In the genomic region with DNA sequence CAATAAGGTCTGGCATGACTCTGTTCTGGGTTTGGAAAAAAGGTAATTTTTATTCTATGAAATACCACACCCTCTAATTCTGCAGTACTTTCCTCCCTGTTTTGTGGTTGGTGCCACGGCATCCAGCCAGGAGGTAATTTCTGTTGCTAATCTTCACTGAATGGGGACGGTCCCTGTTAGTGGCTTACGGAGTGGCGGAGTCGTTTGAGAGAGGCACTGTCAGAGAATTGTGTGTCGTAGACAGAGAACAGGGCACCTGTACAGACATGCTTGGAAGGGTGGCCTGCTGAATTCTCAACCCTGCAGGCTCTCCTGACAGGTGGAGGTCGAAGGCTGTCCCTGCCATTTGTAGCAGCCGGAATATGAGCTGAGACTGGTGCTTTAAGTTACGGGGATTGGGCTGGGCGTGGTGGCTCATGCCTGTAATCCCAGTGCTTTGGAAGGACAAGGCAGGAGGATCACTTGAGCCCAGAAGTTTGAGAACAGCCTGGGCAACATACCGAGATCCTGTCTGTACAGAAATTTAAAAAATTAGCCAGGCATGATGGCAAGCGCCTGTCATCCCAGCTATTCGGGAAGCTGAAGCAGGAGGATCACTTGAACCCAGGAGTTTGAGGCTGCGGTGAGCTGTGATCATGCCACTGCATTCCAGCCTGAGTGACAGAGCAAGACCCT, we compare ENCODE assay signal across 13 cellular contexts. TPM values are rescaled to one million over a fixed set of nuclear protein-coding genes. Genes with fewer than 3 reads are reported as not detected.
DNase-seq lines count a peak whose midpoint lies in the region; ATAC-seq and TF ChIP-seq lines count a peak whose summit lies in the region.
"Had no signal": no experiment of that assay in that cellular context is flagged by ENCODE, and none has a peak within 500 bp of the region (broad histone marks: within the 10 kb centered on the region; RNA-seq: fewer than 3 reads in every experiment).

No MANE protein-coding gene starts in this region.

- TF ChIP-seq EP300 in esophagus muscularis mucosa (IDR thresholded peaks at IDR 0.05): no peak
- TF ChIP-seq EP300 in stomach (IDR thresholded peaks at IDR 0.05): no peak

- H3K27me3 ChIP-seq in esophagus muscularis mucosa (no peaks in the 10 kb centered on the region), stomach (no peaks in the 10 kb centered on the region)
- H3K27me3 ChIP-seq: ovary had no signal

- DNase-seq in activated T-cell treated with anti-CD3 and anti-CD28 coated beads, Interleukin-2, amount 50 U/mL, for 72 hours: no peak
- DNase-seq in activated T-cell treated with anti-CD3 and anti-CD28 coated beads, Interleukin-2, amount 50 U/mL, for 1 hour: no peak
- no peak for DNase-seq in esophagus muscularis mucosa (ENCODE audit: extremely low spot score)
- no peak for DNase-seq in stomach
- DNase-seq in HEK293T (ENCODE audit: extremely low spot score): no peak
- DNase-seq in G401 (ENCODE audit: low spot score): no peak
- no peak for DNase-seq in H4 (ENCODE audit: low spot score)
- DNase-seq: activated CD4-positive, CD25-positive, alpha-beta regulatory T cell; activated gamma-delta T cell treated with Interleukin-2 at 50 U/mL for 16 hours; NCI-H2029 treated with DMSO at 0.1 percent for 48 hours; ovary; SIG-M5 had no signal

- in situ Hi-C loops in G401 (cut with HindIII; ENCODE audit: low sequenced_read_pairs): no loop called here

- TF ChIP-seq POLR2A in esophagus muscularis mucosa (IDR thresholded peaks at IDR 0.05; ENCODE audit: low read depth): no peak
- TF ChIP-seq POLR2A in stomach (IDR thresholded peaks at IDR 0.05): no peak

- H3K4me3 ChIP-seq in esophagus muscularis mucosa (no peak overlapping the region), stomach (no peak overlapping the region)
- H3K4me3 ChIP-seq: ovary had no signal

- POLR2A ChIA-PET in HEK293T (lab: Yijun Ruan, JAX): no interaction called here

- peaks cover 26% of the 10 kb centered on the region for H3K36me3 ChIP-seq in KOPT-K1 (ENCODE audit: insufficient read depth, low read length)
- H3K36me3 ChIP-seq in esophagus muscularis mucosa: peaks cover 6 to 23% (median 14%) of the 10 kb centered on the region in 4 donors
- peaks cover 0 to 26% (median 13%) of the 10 kb centered on the region in 4 donors for H3K36me3 ChIP-seq in stomach
- H3K36me3 ChIP-seq: ovary had no signal

- no peaks in the 10 kb centered on the region for H3K27me3 Mint-ChIP-seq in activated T-cell treated with anti-CD3 and anti-CD28 coated beads, Interleukin-2, amount 50 U/mL, for 72 hours (ENCODE audit: low read depth)

- H3K27ac ChIP-seq in KOPT-K1 (ENCODE audit: low read depth, low read length, poor library complexity, severe bottlenecking): peak overlapping the region; percentile 91
- H3K27ac ChIP-seq in esophagus muscularis mucosa (replicated peaks in 1 of 4): peak overlapping the region; percentile 62 to 68 (median 66)
- peak overlapping the region in 4 of 5 donors; percentile 33 to 72 (median 64) for H3K27ac ChIP-seq in stomach
- H3K27ac ChIP-seq: ovary had no signal

- intact Hi-C loops in esophagus muscularis mucosa (cut with DNase I): no loop called here
- intact Hi-C loops in stomach (cut with DNase I; ENCODE audit: low total_unique reads): no loop called here

- WGBS in esophagus muscularis mucosa: 83% methylated on average over 13 of the region's 14 CpGs
- 80 to 90% (median 85%) methylated on average over 14 of the region's 14 CpGs for WGBS in stomach, 5 donors

- H3K27ac Mint-ChIP-seq in activated T-cell treated with anti-CD3 and anti-CD28 coated beads, Interleukin-2, amount 50 U/mL, for 72 hours: peak overlapping the region; percentile 43

- TF ChIP-seq CTCF in esophagus muscularis mucosa (IDR thresholded peaks at IDR 0.05) (no peak), stomach (IDR thresholded peaks at IDR 0.05) (no peak)

- CTCF ChIA-PET in HEK293T (lab: Yijun Ruan, JAX): no interaction called here

- peaks cover 0 to 11% of the 10 kb centered on the region in 2 donors for H3K36me3 Mint-ChIP-seq in activated T-cell treated with anti-CD3 and anti-CD28 coated beads, Interleukin-2, amount 50 U/mL, for 72 hours (ENCODE audit: insufficient read depth in 2 of 2)

- ATAC-seq in activated T-cell treated with anti-CD3 and anti-CD28 coated beads, Interleukin-2, amount 50 U/mL, for 72 hours (replicated peaks in 1 of 2): no peak

- no peaks in the 10 kb centered on the region for H3K9me3 Mint-ChIP-seq in activated T-cell treated with anti-CD3 and anti-CD28 coated beads, Interleukin-2, amount 50 U/mL, for 72 hours

- H3K9me3 ChIP-seq in KOPT-K1 (ENCODE audit: insufficient read depth, low read length, poor library complexity, severe bottlenecking) (no peaks in the 10 kb centered on the region), esophagus muscularis mucosa (no peaks in the 10 kb centered on the region), stomach (no peaks in the 10 kb centered on the region)
- H3K9me3 ChIP-seq: ovary had no signal

- H3K4me1 ChIP-seq in esophagus muscularis mucosa (peaks cover 18 to 58% (median 39%) of the 10 kb centered on the region in 4 donors), stomach (peaks cover 0 to 46% (median 24%) of the 10 kb centered on the region in 4 donors)

- H3K4me1 Mint-ChIP-seq in activated T-cell treated with anti-CD3 and anti-CD28 coated beads, Interleukin-2, amount 50 U/mL, for 72 hours (ENCODE audit: low read depth): peaks cover 36% of the 10 kb centered on the region

- no peak overlapping the region for H3K4me3 Mint-ChIP-seq in activated T-cell treated with anti-CD3 and anti-CD28 coated beads, Interleukin-2, amount 50 U/mL, for 72 hours

TF ChIP-seq in HEK293T, 16 proteins besides CTCF, POLR2A, EP300 and RAD21:
- TF ChIP-seq LEF1 (IDR thresholded peaks at IDR 0.05; ENCODE audit: borderline replicate concordance) (no peak), ZNF384 (IDR thresholded peaks at IDR 0.05) (no peak)

RNA-seq across cellular contexts. Expression of a gene that starts 33.2 kb away (rescaled TPM):
- 10 to 100 TPM; 19.4 to 23.9 TPM for total RNA-seq in activated T-cell treated with anti-CD3 and anti-CD28 coated beads, Interleukin-2, amount 50 U/mL, for 72 hours
- 10 to 100 TPM; 18.1 to 37.7 (median 31.6) TPM for total RNA-seq in esophagus muscularis mucosa
- 100 to 1,000 TPM in 2 of 5 donors, 10 to 100 TPM in 3; 21.0 to 170 (median 40.2) TPM for total RNA-seq in stomach
- polyA plus RNA-seq in stomach: 1 to 10 TPM; 3.4 to 5.9 (median 3.7) TPM
- total RNA-seq in G401 (2014; rRNA removed; shearing (Covaris generic)): 18.6 and 22.0 TPM in 2 replicates
- total RNA-seq in H4 (2014; rRNA removed; shearing (Covaris generic)): 9.2 and 11.1 TPM in 2 replicates

RNA-seq across cellular contexts. Expression of a gene that starts 57.9 kb away (rescaled TPM):
- total RNA-seq in activated T-cell treated with anti-CD3 and anti-CD28 coated beads, Interleukin-2, amount 50 U/mL, for 72 hours: 10 to 100 TPM; 57.5 to 59.5 TPM
- 10 to 100 TPM; 39.9 to 50.7 (median 49.0) TPM for total RNA-seq in esophagus muscularis mucosa
- total RNA-seq in stomach: 10 to 100 TPM; 51.3 to 99.1 (median 76.5) TPM
- polyA plus RNA-seq in stomach: 10 to 100 TPM; 13.1 to 19.3 (median 16.2) TPM
- 37.7 and 54.2 TPM in 2 replicates for total RNA-seq in G401 (2014; rRNA removed; shearing (Covaris generic))
- total RNA-seq in H4 (2014; rRNA removed; shearing (Covaris generic)): 23.2 and 29.2 TPM in 2 replicates
